8 cellular contexts compared by ENCODE assay signal in genomic region chr15:58771621-58772235, GRCh38. TPM values are rescaled to one million over a fixed set of nuclear protein-coding genes. Genes with fewer than 3 reads are reported as not detected.
DNase-seq lines count a peak whose midpoint lies in the region; ATAC-seq, FAIRE-seq and TF ChIP-seq lines count a peak whose summit lies in the region.

No MANE protein-coding gene starts in this region.

- TF ChIP-seq CTCF in A549 (IDR thresholded peaks at IDR 0.05) (no peak), body of pancreas (IDR thresholded peaks at IDR 0.05) (peak in 1 of 7 experiments; percentile 1)

- TF ChIP-seq EP300 in A549 (IDR thresholded peaks at IDR 0.05), result no peak

- no peaks in the 10 kb centered on the region for H3K9me3 ChIP-seq in A549
- H3K9me3 ChIP-seq in body of pancreas, result no peaks in the 10 kb centered on the region
- H3K9me3 ChIP-seq in iPS-18a (ENCODE audit: control insufficient read depth, low read depth, low read length), result no peaks in the 10 kb centered on the region
- H3K9me3 ChIP-seq in skeletal muscle satellite cell (replicated peaks; ENCODE audit: low read length), result no peaks in the 10 kb centered on the region

- H3K9ac ChIP-seq in iPS-18a (ENCODE audit: low read length), result peak overlapping the region; percentile 61
- peak overlapping the region; percentile 90 for H3K9ac ChIP-seq in skeletal muscle satellite cell (ENCODE audit: low read depth, low read length)

- H3K27me3 ChIP-seq in body of pancreas, result no peaks in the 10 kb centered on the region
- H3K27me3 ChIP-seq in iPS-18a (ENCODE audit: control insufficient read depth, insufficient read depth, low read length), result no peaks in the 10 kb centered on the region
- H3K27me3 ChIP-seq in skeletal muscle satellite cell (ENCODE audit: control insufficient read depth, insufficient read depth, low read length), result no peaks in the 10 kb centered on the region

- 2% methylated on average over 30 of the region's 40 CpGs for WGBS in A549 (ENCODE audit: missing lambda C conversion rate)
- 0% methylated on average over 4 to 37 of the region's 40 CpGs for WGBS in body of pancreas, 2 donors

- TF ChIP-seq RAD21 in A549 (conservative IDR thresholded peaks at IDR 0.05 in 1 of 2, IDR thresholded peaks at IDR 0.05 in 1 of 2), result no peak

- FAIRE-seq in A549 (lab: Jason Lieb, UNC), result no peak

- H3K4me2 ChIP-seq in A549 (peak overlapping the region; percentile 89), skeletal muscle satellite cell (ENCODE audit: low read length) (peak overlapping the region; percentile 93)

- no peaks in the 10 kb centered on the region for H3K36me3 ChIP-seq in body of pancreas (replicated peaks in 1 of 2; ENCODE audit: insufficient read depth in 1 of 2, low read depth in 2 of 2)
- no peaks in the 10 kb centered on the region for H3K36me3 ChIP-seq in iPS-18a (ENCODE audit: control insufficient read depth, low read depth, low read length)
- H3K36me3 ChIP-seq in skeletal muscle satellite cell (ENCODE audit: insufficient read depth, low read length), result no peaks in the 10 kb centered on the region

- DNase-seq in A549 (ENCODE audit: low read depth in 1 of 2, low spot score in 1 of 2) (peak; percentile 47 to 70), RPMI8226 (peak; percentile 35), body of pancreas (peak; percentile 54 to 60 (median 56)), dedifferentiated amniotic fluid mesenchymal stem cell (ENCODE audit: extremely low spot score) (no peak)

- H3K4me1 ChIP-seq in A549 (peaks cover 23% of the 10 kb centered on the region), body of pancreas (peaks cover 32% of the 10 kb centered on the region), iPS-18a (ENCODE audit: control insufficient read depth, low read depth, low read length) (peaks cover 16% of the 10 kb centered on the region), skeletal muscle satellite cell (ENCODE audit: control insufficient read depth, insufficient read depth, low read length) (peaks cover 20% of the 10 kb centered on the region)

- CTCF ChIA-PET in A549 (lab: Yijun Ruan, JAX), result interaction anchor here (0.6 to 3.8 kb wide), 29 partner anchors 12 to 544 kb away, joined by 3 to 25 read pairs (median 3); partner anchors contain the start of gene ADAM10

- intact Hi-C loops in body of pancreas (cut with DNase I), result no loop called here

- ATAC-seq in A549, result peak; percentile 46 to 54
- peak; percentile 4 for ATAC-seq in GM18858 (IDR thresholded peaks at IDR 0.05; ENCODE audit: unreplicated experiment)
- peak; percentile 2 for ATAC-seq in HG03095 (IDR thresholded peaks at IDR 0.05; ENCODE audit: unreplicated experiment)
- ATAC-seq in body of pancreas, result peak; percentile 28

- H3K27ac ChIP-seq in A549 (peak overlapping the region; percentile 84 to 96), body of pancreas (peak overlapping the region; percentile 97 to 98 (median 98)), iPS-18a (ENCODE audit: low read length) (no peak overlapping the region)

- H3K4me3 ChIP-seq in A549 (peak overlapping the region; percentile 80), body of pancreas (peak overlapping the region; percentile 53 to 94), iPS-18a (ENCODE audit: low read length) (peak overlapping the region; percentile 77), skeletal muscle satellite cell (ENCODE audit: low read length) (peak overlapping the region; percentile 97)

- POLR2A ChIA-PET in A549 (lab: Yijun Ruan, JAX), result interaction anchor here (0.9 to 3.6 kb wide), 13 partner anchors 22 to 544 kb away, joined by 3 to 98 read pairs (median 5); partner anchors contain the start of gene ADAM10

- TF ChIP-seq POLR2A in A549 (IDR thresholded peaks at IDR 0.05; ENCODE audit: low read length), result peak; percentile 29; the same call in 1 of the 2 replicates
- TF ChIP-seq POLR2A in body of pancreas (IDR thresholded peaks at IDR 0.05), result no peak

TF ChIP-seq in A549, 52 proteins besides CTCF, POLR2A, EP300 and RAD21:
- TF ChIP-seq CEBPB (IDR thresholded peaks at IDR 0.05) (no peak), ELK1 (IDR thresholded peaks at IDR 0.05; ENCODE audit: low read depth, low read length) (no peak), MAX (IDR thresholded peaks at IDR 0.05) (no peak), CHD4 (IDR thresholded peaks at IDR 0.05; ENCODE audit: borderline replicate concordance) (no peak), ZSCAN20 (CRISPR knock-in tag; IDR thresholded peaks at IDR 0.05) (no peak), TP53 (CRISPR knock-in tag; IDR thresholded peaks at IDR 0.05) (no peak), GATA3 (IDR thresholded peaks at IDR 0.05; ENCODE audit: borderline replicate concordance) (no peak), USF2 (IDR thresholded peaks at IDR 0.05) (no peak)

RNA-seq across cellular contexts. Expression of gene MINDY2, which starts 0.6 kb away (rescaled TPM):
- polyA plus RNA-seq in A549 (2011; rRNA removed), result 4.8 and 7.0 TPM in 2 replicates
- polyA plus RNA-seq in A549 (2012; cell fraction: cytosol; rRNA removed), result 0.75 and 1.00 TPM in 2 replicates
- polyA plus RNA-seq in A549 (2012; cell fraction: nucleus; rRNA removed), result 1.2 TPM in 2 replicates
- polyA plus RNA-seq in A549 (2017; fragmentation: RNase III; extraction: RNeasy Plus Mini Kit Qiagen cat#74134 plus additional on column Dnase treatment), result 4.7 to 4.9 TPM (median 4.7 TPM) in 3 replicates
- 7.3 and 9.6 TPM in 2 replicates for polyA minus RNA-seq in A549 (2011; rRNA and poly(A)+ RNA removed)
- total RNA-seq in body of pancreas, result 10 to 100 TPM in 1 of 2 donors, 1 to 10 TPM in 1; 8.9 to 11.9 TPM
- total RNA-seq in skeletal muscle satellite cell (2012; rRNA removed), result 11.4 and 13.7 TPM in 2 replicates

RNA-seq across cellular contexts. Expression of gene ADAM10, which starts 22.2 kb away (rescaled TPM):
- polyA plus RNA-seq in A549 (2011; rRNA removed) (210 and 236 TPM in 2 replicates), A549 (2017; fragmentation: RNase III; extraction: RNeasy Plus Mini Kit Qiagen cat#74134 plus additional on column Dnase treatment) (177 to 200 TPM (median 196 TPM) in 3 replicates)
- polyA plus RNA-seq in A549 (2012; cell fraction: cytosol; rRNA removed), result 64.7 and 64.8 TPM in 2 replicates
- polyA plus RNA-seq in A549 (2012; cell fraction: nucleus; rRNA removed), result 60.0 and 64.6 TPM in 2 replicates
- 117 TPM in 2 replicates for polyA minus RNA-seq in A549 (2011; rRNA and poly(A)+ RNA removed)
- 10 to 100 TPM; 29.1 to 35.6 TPM for total RNA-seq in body of pancreas
- 55.5 and 77.6 TPM in 2 replicates for total RNA-seq in skeletal muscle satellite cell (2012; rRNA removed)
